10 cellular contexts compared by ENCODE assay signal in the genomic region with DNA sequence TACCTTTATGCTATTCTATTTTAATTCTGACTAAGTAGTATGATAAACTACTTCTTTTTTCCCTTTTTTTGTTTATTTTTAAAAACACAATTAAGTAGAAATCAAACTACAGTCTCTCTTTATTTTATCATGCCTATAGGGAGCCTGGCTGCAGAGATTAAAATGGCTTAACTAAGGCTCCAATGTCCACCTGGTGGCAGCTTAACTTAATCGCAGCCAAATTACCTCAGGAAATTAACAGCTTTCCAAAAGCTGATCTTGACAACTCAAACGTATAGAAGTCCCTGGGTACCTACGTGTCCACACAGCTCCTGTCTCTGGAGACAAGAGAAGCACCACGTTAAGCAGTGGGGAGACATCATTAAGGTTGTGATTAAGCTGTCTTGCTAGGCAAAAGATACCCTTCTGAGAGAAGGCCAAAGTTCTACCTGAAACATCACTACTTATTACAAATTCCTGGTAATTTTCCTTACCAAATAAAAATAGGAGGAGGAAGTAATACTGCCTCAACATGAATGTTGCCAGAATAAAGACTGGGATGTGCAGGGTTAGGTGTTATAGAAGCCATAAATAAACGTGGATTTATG.
A peak's percentile ranks its signal among the peaks of the same experiment; 100 is the strongest.
DNase-seq lines count a peak whose midpoint lies in the region; ATAC-seq lines count a peak whose summit lies in the region.
"Had no signal": no experiment of that assay in that cellular context is flagged by ENCODE, and none has a peak within 500 bp of the region (broad histone marks: within the 10 kb centered on the region; RNA-seq: fewer than 3 reads in every experiment).

No MANE protein-coding gene starts in this region.

- ATAC-seq in GM21737 (IDR thresholded peaks at IDR 0.05; ENCODE audit: unreplicated experiment), result no peak

- DNase-seq in NCI-H2171 treated with DMSO at 0.1 percent for 48 hours (lab: John Stamatoyannopoulos, UW) (peak; percentile 43), NCI-H2171 (lab: John Stamatoyannopoulos, UW) (no peak), NCI-H1105 treated with DMSO at 0.1 percent for 48 hours (lab: John Stamatoyannopoulos, UW) (peak; percentile 45), dermis blood vessel endothelial cell (peak; percentile 39), skeletal muscle cell (ENCODE audit: low read depth) (peak; percentile 14), NCI-H774 (lab: John Stamatoyannopoulos, UW) (no peak)
- no peak for DNase-seq in activated T-cell treated with anti-CD3 and anti-CD28 coated beads, Interleukin-2, amount 50 U/mL, for 48 hours
- DNase-seq: stomach had no signal

- no peak overlapping the region for H3K4me3 ChIP-seq in skeletal muscle cell (ENCODE audit: low read depth, low read length)
- H3K4me3 ChIP-seq: lung, stomach had no signal

Comparison
In these comparisons a context has a peak if more than half of its experiments do, and no peak if none do; other contexts are left out.
1. DNase-seq: peak in NCI-H2171 treated with DMSO at 0.1 percent for 48 hours (single experiment), NCI-H1105 treated with DMSO at 0.1 percent for 48 hours (single experiment), dermis blood vessel endothelial cell (single experiment) and skeletal muscle cell (single experiment); none in NCI-H2171 (single experiment), NCI-H774 (single experiment) and activated T-cell treated with anti-CD3 and anti-CD28 coated beads, Interleukin-2, amount 50 U/mL, for 48 hours (0 of 2).